8 cellular contexts compared by ENCODE assay signal in genomic region chr5:35230043-35230611, GRCh38. TPM values are rescaled to one million over a fixed set of nuclear protein-coding genes. Genes with fewer than 3 reads are reported as not detected.
A peak's percentile ranks its signal among the peaks of the same experiment; 100 is the strongest.
DNase-seq lines count a peak whose midpoint lies in the region; ATAC-seq and TF ChIP-seq lines count a peak whose summit lies in the region.

Gene PRLR, minus strand, starts transcription at chr5:35230487. Its CDS starts 140,867 bp downstream, at chr5:35089620.

- peak within 1 kb of the TSS in 1 of 2 experiments; percentile 93 for H3K23ac ChIP-seq in mesenchymal stem cell (ENCODE audit: low read length in 2 of 2)

- H3K27ac ChIP-seq in mesenchymal stem cell (ENCODE audit: low read length, poor library complexity, severe bottlenecking) (no peak within 1 kb of the TSS), upper lobe of right lung (no peak within 1 kb of the TSS)

- peak within 1 kb of the TSS; percentile 24 for H3K9ac ChIP-seq in mesenchymal stem cell (ENCODE audit: low read length)

- H3K36me3 ChIP-seq in HAP-1 (replicated peaks) (no peaks in the 10 kb centered on the region), mesenchymal stem cell (ENCODE audit: control insufficient read depth in 1 of 2, insufficient read depth in 2 of 2, low read depth in 1 of 2, low read length in 2 of 2) (no peaks in the 10 kb centered on the region), upper lobe of right lung (no peaks in the 10 kb centered on the region)

- H2BK5ac ChIP-seq in mesenchymal stem cell (ENCODE audit: low read depth, low read length, poor library complexity, severe bottlenecking), result no peak within 1 kb of the TSS

- H3K27me3 ChIP-seq in HAP-1 (ENCODE audit: low read depth) (no peaks in the 10 kb centered on the region), mesenchymal stem cell (ENCODE audit: control insufficient read depth in 1 of 2, insufficient read depth in 1 of 2, low read length in 2 of 2) (peaks cover 57 to 64% of the 10 kb centered on the region in 2 experiments), upper lobe of right lung (peaks cover 28% of the 10 kb centered on the region)

- no peak for TF ChIP-seq CTCF in upper lobe of right lung (IDR thresholded peaks at IDR 0.05)

- no peak within 1 kb of the TSS for H3K14ac ChIP-seq in mesenchymal stem cell (ENCODE audit: low read length in 2 of 2)

- H4K91ac ChIP-seq in mesenchymal stem cell (ENCODE audit: low read length), result no peak within 1 kb of the TSS

- H3K4me2 ChIP-seq in mesenchymal stem cell (ENCODE audit: low read length, poor library complexity, severe bottlenecking), result peak within 1 kb of the TSS; percentile 78

- H4K8ac ChIP-seq in mesenchymal stem cell (ENCODE audit: low read length), result no peak within 1 kb of the TSS

- H2BK12ac ChIP-seq in mesenchymal stem cell (ENCODE audit: low read length in 2 of 2), result no peak within 1 kb of the TSS

- intact Hi-C loops in upper lobe of right lung (cut with DNase I), result no loop called here

- no peaks in the 10 kb centered on the region for H3K79me1 ChIP-seq in mesenchymal stem cell (replicated peaks; ENCODE audit: low read length, poor library complexity, severe bottlenecking)

- DNase-seq in HAP-1 (ENCODE audit: low spot score in 2 of 2) (peak; percentile 28 to 43), NOMO-1 treated with DMSO at 0.1 percent for 48 hours (lab: John Stamatoyannopoulos, UW; ENCODE audit: unreplicated experiment) (peak; percentile 94), ecto neural progenitor cell (ENCODE audit: low spot score) (peak; percentile 57), mesenchymal stem cell (peak; percentile 40), upper lobe of right lung (peak; percentile 66), NCI-H82 (lab: John Stamatoyannopoulos, UW) (no peak), NCI-H2081 treated with DMSO at 0.1 percent for 48 hours (lab: John Stamatoyannopoulos, UW) (no peak)

- no peak within 1 kb of the TSS for H2BK120ac ChIP-seq in mesenchymal stem cell (ENCODE audit: low read depth, low read length)

- H3K4ac ChIP-seq in mesenchymal stem cell (ENCODE audit: low read depth in 1 of 2, low read length in 2 of 2), result no peak within 1 kb of the TSS

- in situ Hi-C loops in HAP-1 (cut with MboI; ENCODE audit: low sequenced_read_pairs), result no loop called here

- H2BK15ac ChIP-seq in mesenchymal stem cell (ENCODE audit: low read depth, poor library complexity, severe bottlenecking), result peak within 1 kb of the TSS; percentile 29

- H2AFZ ChIP-seq in mesenchymal stem cell (ENCODE audit: low read depth, low read length), result peak within 1 kb of the TSS; percentile 64

- WGBS in mesenchymal stem cell, result 2% methylated on average over 42 of the region's 42 CpGs

- peak; percentile 66 for ATAC-seq in upper lobe of right lung

- no peaks in the 10 kb centered on the region for H3K9me3 ChIP-seq in HAP-1
- no peaks in the 10 kb centered on the region for H3K9me3 ChIP-seq in mesenchymal stem cell (ENCODE audit: control insufficient read depth, low read length)
- H3K9me3 ChIP-seq in upper lobe of right lung, result no peaks in the 10 kb centered on the region

- H3K4me3 ChIP-seq in GM08714 (ENCODE audit: low read length), result peak within 1 kb of the TSS; percentile 72
- H3K4me3 ChIP-seq in HAP-1, result peak within 1 kb of the TSS; percentile 42
- peak within 1 kb of the TSS in 1 of 2 experiments; percentile 77 for H3K4me3 ChIP-seq in mesenchymal stem cell (ENCODE audit: insufficient read depth in 1 of 2, low read depth in 1 of 2, low read length in 2 of 2)
- peak within 1 kb of the TSS; percentile 46 for H3K4me3 ChIP-seq in upper lobe of right lung

- no peak within 1 kb of the TSS for H3K18ac ChIP-seq in mesenchymal stem cell (ENCODE audit: low read depth in 1 of 2, low read length in 2 of 2)

- H2AK5ac ChIP-seq in mesenchymal stem cell (ENCODE audit: low read length, severe bottlenecking), result no peak within 1 kb of the TSS

- H3K4me1 ChIP-seq in HAP-1, result peaks cover 9% of the 10 kb centered on the region
- H3K4me1 ChIP-seq in mesenchymal stem cell (ENCODE audit: control insufficient read depth, insufficient read depth, low read depth, low read length), result peaks cover 10% of the 10 kb centered on the region
- peaks cover 10% of the 10 kb centered on the region for H3K4me1 ChIP-seq in upper lobe of right lung

RNA-seq across cellular contexts. Expression of gene PRLR, which starts in this region (rescaled TPM):
- polyA plus RNA-seq in mesenchymal stem cell (2013, experiment 1 of 2), result 0.07 TPM
- 0.10 TPM for polyA plus RNA-seq in mesenchymal stem cell (2013, experiment 2 of 2)
- total RNA-seq in upper lobe of right lung, result 1.6 TPM

Comparison
In these comparisons a context has a peak if more than half of its experiments do, and no peak if none do; other contexts are left out.
1. DNase-seq: peak in HAP-1 (2 of 2), NOMO-1 treated with DMSO at 0.1 percent for 48 hours (single experiment), ecto neural progenitor cell (single experiment), mesenchymal stem cell (single experiment) and upper lobe of right lung (single experiment); none in NCI-H82 (single experiment) and NCI-H2081 treated with DMSO at 0.1 percent for 48 hours (single experiment).